Comparison of ENCODE assay signal across 24 cellular contexts in genomic region chr14:45140661-45141187, GRCh38. TPM values are rescaled to one million over a fixed set of nuclear protein-coding genes. Genes with fewer than 3 reads are reported as not detected.
DNase-seq lines count a peak whose midpoint lies in the region; ATAC-seq, FAIRE-seq and TF ChIP-seq lines count a peak whose summit lies in the region.
"Had no signal": no experiment of that assay in that cellular context is flagged by ENCODE, and none has a peak within 500 bp of the region (broad histone marks: within the 10 kb centered on the region; RNA-seq: fewer than 3 reads in every experiment).

No MANE protein-coding gene starts in this region.

- H3K36me3 ChIP-seq in bronchial epithelial cell (ENCODE audit: control insufficient read depth, insufficient read depth, low read length) (no peaks in the 10 kb centered on the region), SJCRH30 (0 out of 2 replicates have a peak, but pooled peaks cover 3% of the 10 kb centered on the region), colonic mucosa (no peaks in the 10 kb centered on the region)

- peaks cover 2% of the 10 kb centered on the region for H3K23me2 ChIP-seq in H9 (ENCODE audit: insufficient read length, low read depth, low read length, poor library complexity, severe bottlenecking)

- H3K4me1 ChIP-seq in A549: peaks cover 15% of the 10 kb centered on the region; the same call in 2 of the 3 replicates
- H3K4me1 ChIP-seq in H9 (ENCODE audit: insufficient read depth, low read length): no peaks in the 10 kb centered on the region
- no peaks in the 10 kb centered on the region; the same call in 1 of the 2 replicates for H3K4me1 ChIP-seq in SJCRH30
- H3K4me1 ChIP-seq in colonic mucosa: peaks cover 10% of the 10 kb centered on the region

- H3K4ac ChIP-seq in H9 (ENCODE audit: low read depth, low read length): no peak overlapping the region

- H3K9ac ChIP-seq in H9 (ENCODE audit: extremely low read depth, insufficient read length, low read length) (no peak overlapping the region), colonic mucosa (ENCODE audit: low read depth in 2 of 2, low read length in 2 of 2) (no peak overlapping the region)
- H3K9ac ChIP-seq: KMS-11 had no signal

- no peak for TF ChIP-seq CTCF in A549 (IDR thresholded peaks at IDR 0.05)
- TF ChIP-seq CTCF in H9 (conservative IDR thresholded peaks at IDR 0.05): no peak
- TF ChIP-seq CTCF in bronchial epithelial cell (IDR thresholded peaks at IDR 0.05; ENCODE audit: insufficient read depth, low read length, severe bottlenecking): no peak
- no peak for TF ChIP-seq CTCF in GM10248 (IDR thresholded peaks at IDR 0.05; ENCODE audit: control extremely low read depth, extremely low read depth, low read depth, missing control alignments)
- TF ChIP-seq CTCF in colonic mucosa (IDR thresholded peaks at IDR 0.05): no peak

- WGBS in A549 (ENCODE audit: missing lambda C conversion rate): 91% methylated on average over 6 of the region's 6 CpGs
- WGBS in H9 (ENCODE audit: extremely low coverage, insufficient read length, low lambda C conversion rate): no CpG with 5 or more reads among the region's 6 CpGs

- POLR2A ChIA-PET in A549 (lab: Yijun Ruan, JAX) (no interaction called here), GM10248 (lab: Yijun Ruan, JAX) (interaction anchor here (0.5 kb wide), 1 partner anchor 244 kb away, joined by 7 read pairs; a partner anchor contains a TSS)

- H3K27me3 ChIP-seq in H9 (ENCODE audit: insufficient read depth, low read length) (no peaks in the 10 kb centered on the region), bronchial epithelial cell (ENCODE audit: control insufficient read depth, insufficient read depth, low read length) (no peaks in the 10 kb centered on the region), SJCRH30 (no peaks in the 10 kb centered on the region), colonic mucosa (no peaks in the 10 kb centered on the region)

- no peak overlapping the region for H4K91ac ChIP-seq in H9 (ENCODE audit: insufficient read length, low read depth, low read length)

- FAIRE-seq in A549 (lab: Jason Lieb, UNC): no peak
- no peak for FAIRE-seq in bronchial epithelial cell (lab: Jason Lieb, UNC)
- FAIRE-seq: A204.1, GM12892 had no signal

- no peak overlapping the region for H4K5ac ChIP-seq in H9 (ENCODE audit: insufficient read length, low read depth, low read length)

- no peak for TF ChIP-seq POLR2A in A549 (IDR thresholded peaks at IDR 0.05; ENCODE audit: low read length)

- no peak overlapping the region for H2BK12ac ChIP-seq in H9 (ENCODE audit: insufficient read length, low read depth, low read length)

- no peaks in the 10 kb centered on the region for H3K27me3 Mint-ChIP-seq in H9 (ENCODE audit: low read depth)
- H3K27me3 Mint-ChIP-seq: CD4-positive, CD25-positive, alpha-beta regulatory T cell; T-helper 17 cell had no signal

- intact Hi-C loops in colonic mucosa (cut with DNase I): no loop called here

- H3K4me3 Mint-ChIP-seq in H9: no peak overlapping the region
- H3K4me3 Mint-ChIP-seq: T-helper 17 cell had no signal

- ATAC-seq in A549: peak; percentile 60 to 69; a peak in 4 of 6 replicates
- ATAC-seq: T-helper 17 cell had no signal

- H3K4me3 ChIP-seq in A549: no peak overlapping the region
- H3K4me3 ChIP-seq in bronchial epithelial cell (ENCODE audit: low read depth, low read length): no peak overlapping the region
- H3K4me3 ChIP-seq in SJCRH30: no peak overlapping the region
- no peak overlapping the region for H3K4me3 ChIP-seq in colonic mucosa
- H3K4me3 ChIP-seq: HAP-1 had no signal

- CTCF ChIA-PET in A549 (lab: Yijun Ruan, JAX): no interaction called here
- CTCF ChIA-PET in GM10248 (lab: Yijun Ruan, JAX): interaction anchor here (1.0 to 1.1 kb wide), 2 partner anchors 13 to 26 kb away, joined by 3 read pairs; no protein-coding TSS in a partner anchor

- peaks cover 13 to 15% of the 10 kb centered on the region in 2 experiments for H3K4me1 Mint-ChIP-seq in H9

- H3K14ac ChIP-seq in H9 (ENCODE audit: insufficient read depth, low read length): no peak overlapping the region

- H3K9me3 ChIP-seq in A549 (no peaks in the 10 kb centered on the region), H9 (ENCODE audit: control insufficient read depth, low read depth, low read length) (no peaks in the 10 kb centered on the region), SJCRH30 (replicated peaks) (no peaks in the 10 kb centered on the region), colonic mucosa (no peaks in the 10 kb centered on the region)
- H3K9me3 ChIP-seq: HAP-1 had no signal

- H3K9me3 Mint-ChIP-seq in H9: no peaks in the 10 kb centered on the region
- H3K9me3 Mint-ChIP-seq: CD4-positive, CD25-positive, alpha-beta regulatory T cell had no signal

- H3K79me1 ChIP-seq in H9 (ENCODE audit: insufficient read depth, low read depth, low read length, poor library complexity, severe bottlenecking): peaks cover 3% of the 10 kb centered on the region

- no peaks in the 10 kb centered on the region for H4K20me1 ChIP-seq in H9 (ENCODE audit: control insufficient read depth, insufficient read depth, insufficient read length)

- H3K27ac ChIP-seq in A549: no peak overlapping the region
- H3K27ac ChIP-seq in H9 (ENCODE audit: insufficient read length, low read depth, low read length): no peak overlapping the region
- H3K27ac ChIP-seq in SJCRH30: no peak overlapping the region
- no peak overlapping the region for H3K27ac ChIP-seq in colonic mucosa
- H3K27ac ChIP-seq: HL-60, KMS-11 had no signal

- peaks cover 12 to 14% (median 14%) of the 10 kb centered on the region in 3 experiments for H3K36me3 Mint-ChIP-seq in H9 (ENCODE audit: insufficient read depth in 1 of 3, low read depth in 3 of 3)

- no peak overlapping the region for H2BK120ac ChIP-seq in H9 (ENCODE audit: low read depth, low read length, poor library complexity, severe bottlenecking)

- H3K18ac ChIP-seq in H9 (ENCODE audit: insufficient read length, low read depth, low read length): no peak overlapping the region

- no peak overlapping the region for H2BK20ac ChIP-seq in H9 (ENCODE audit: low read depth, low read length, poor library complexity, severe bottlenecking)

- no peak for TF ChIP-seq RAD21 in A549 (conservative IDR thresholded peaks at IDR 0.05 in 1 of 2, IDR thresholded peaks at IDR 0.05 in 1 of 2)

- H3K23ac ChIP-seq in H9 (ENCODE audit: insufficient read length, low read depth, low read length): no peak overlapping the region

- peaks cover 9% of the 10 kb centered on the region; the same call in 1 of the 2 replicates for H3K79me2 ChIP-seq in H9 (ENCODE audit: insufficient read depth, low read length)

- H3K27ac Mint-ChIP-seq in H9: peak overlapping the region in 1 of 3 experiments; percentile 68; a peak in 3 of 7 replicates
- H3K27ac Mint-ChIP-seq: CD4-positive, CD25-positive, alpha-beta regulatory T cell; T-helper 17 cell had no signal

- H3T11ph ChIP-seq in H9 (ENCODE audit: low read length): no peak overlapping the region

- H2AFZ ChIP-seq in H9 (ENCODE audit: low read length): no peak overlapping the region

- H3K4me2 ChIP-seq in A549 (no peak overlapping the region), H9 (ENCODE audit: insufficient read depth, insufficient read length, low read length) (no peak overlapping the region)
- H3K4me2 ChIP-seq: KMS-11 had no signal

- no peak overlapping the region for H3K56ac ChIP-seq in H9 (ENCODE audit: insufficient read length, low read depth, low read length)

- DNase-seq in A549 (ENCODE audit: low read depth in 1 of 2, low spot score in 1 of 2) (peak in 1 of 2 experiments; percentile 15), H9 (peak; percentile 42), RKO (ENCODE audit: low spot score) (peak; percentile 47), bronchial epithelial cell (ENCODE audit: low read depth) (peak; percentile 51), GM10248 (ENCODE audit: extremely low spot score) (no peak), NCI-H446 treated with DMSO at 0.1 percent for 48 hours (lab: John Stamatoyannopoulos, UW) (no peak), SJCRH30 (no peak), colonic mucosa (no peak)
- DNase-seq: CD4-positive, CD25-positive, alpha-beta regulatory T cell; DMS79 treated with DMSO at 0.1 percent for 48 hours; MM.1S; NCI-H1092; NCI-H2029 treated with DMSO at 0.1 percent for 48 hours; NCI-H345; NCI-H524 treated with DMSO at 0.1 percent for 48 hours; NCI-H82; RPMI8226; SIG-M5; T-helper 17 cell had no signal

- no peak overlapping the region for H2BK15ac ChIP-seq in H9 (ENCODE audit: low read depth, low read length)

- H4K8ac ChIP-seq in H9 (replicated peaks; ENCODE audit: insufficient read length, low read depth, low read length): no peak overlapping the region

- no peak overlapping the region for H2AK5ac ChIP-seq in H9 (ENCODE audit: insufficient read length, low read length)

- no peak overlapping the region for H2BK5ac ChIP-seq in H9 (ENCODE audit: insufficient read length, low read length)

- no peak for TF ChIP-seq EP300 in A549 (IDR thresholded peaks at IDR 0.05)

RNA-seq across cellular contexts. Expression of gene FANCM, which starts 5.0 kb away (rescaled TPM):
- polyA plus RNA-seq in A549 (2011; rRNA removed) (5.7 and 8.8 TPM in 2 replicates), A549 (2017; fragmentation: RNase III; extraction: RNeasy Plus Mini Kit Qiagen cat#74134 plus additional on column Dnase treatment) (5.7 to 7.0 TPM (median 6.1 TPM) in 3 replicates)
- 2.1 TPM in 2 replicates for polyA plus RNA-seq in A549 (2012; cell fraction: cytosol; rRNA removed)
- polyA plus RNA-seq in A549 (2012; cell fraction: nucleus; rRNA removed): 3.0 and 4.2 TPM in 2 replicates
- 11.6 and 12.3 TPM in 2 replicates for polyA minus RNA-seq in A549 (2011; rRNA and poly(A)+ RNA removed)
- total RNA-seq in H9 (2021) (9.1 and 11.9 TPM in 2 replicates), bronchial epithelial cell (2.3 and 2.9 TPM in 2 replicates), colonic mucosa (1 to 10 TPM; 4.7 to 8.8 TPM)
- total RNA-seq in SJCRH30 (2014; rRNA removed; shearing (Covaris generic)): 14.9 and 17.4 TPM in 2 replicates

RNA-seq across cellular contexts. Expression of gene FKBP3, which starts 6.4 kb away (rescaled TPM):
- polyA plus RNA-seq in A549 (2011; rRNA removed): 106 and 202 TPM in 2 replicates
- 39.9 and 52.1 TPM in 2 replicates for polyA plus RNA-seq in A549 (2012; cell fraction: cytosol; rRNA removed)
- 11.7 and 17.5 TPM in 2 replicates for polyA plus RNA-seq in A549 (2012; cell fraction: nucleus; rRNA removed)
- 155 to 159 TPM (median 158 TPM) in 3 replicates for polyA plus RNA-seq in A549 (2017; fragmentation: RNase III; extraction: RNeasy Plus Mini Kit Qiagen cat#74134 plus additional on column Dnase treatment)
- 7.6 and 9.9 TPM in 2 replicates for polyA minus RNA-seq in A549 (2011; rRNA and poly(A)+ RNA removed)
- total RNA-seq in H9 (2021): 154 and 157 TPM in 2 replicates
- total RNA-seq in bronchial epithelial cell: 14.0 and 27.9 TPM in 2 replicates
- total RNA-seq in SJCRH30 (2014; rRNA removed; shearing (Covaris generic)): 104 and 120 TPM in 2 replicates
- 10 to 100 TPM; 44.6 to 58.8 TPM for total RNA-seq in colonic mucosa

RNA-seq across cellular contexts. Expression of gene PRPF39, which starts 56.8 kb away (rescaled TPM):
- polyA plus RNA-seq in A549 (2011; rRNA removed) (47.3 and 57.5 TPM in 2 replicates), A549 (2017; fragmentation: RNase III; extraction: RNeasy Plus Mini Kit Qiagen cat#74134 plus additional on column Dnase treatment) (24.4 to 25.5 TPM (median 24.5 TPM) in 3 replicates)
- 11.9 and 12.0 TPM in 2 replicates for polyA plus RNA-seq in A549 (2012; cell fraction: cytosol; rRNA removed)
- polyA plus RNA-seq in A549 (2012; cell fraction: nucleus; rRNA removed): 33.5 and 34.5 TPM in 2 replicates
- polyA minus RNA-seq in A549 (2011; rRNA and poly(A)+ RNA removed): 37.6 and 60.2 TPM in 2 replicates
- total RNA-seq in H9 (2021) (57.2 and 59.8 TPM in 2 replicates), bronchial epithelial cell (23.4 and 26.9 TPM in 2 replicates), colonic mucosa (10 to 100 TPM; 22.3 to 33.4 TPM)
- 47.1 and 57.0 TPM in 2 replicates for total RNA-seq in SJCRH30 (2014; rRNA removed; shearing (Covaris generic))

Comparison
In these comparisons a context has a peak if more than half of its experiments do, and no peak if none do; other contexts are left out.
1. DNase-seq: peak in H9 (single experiment), RKO (single experiment) and bronchial epithelial cell (single experiment); none in GM10248 (single experiment), NCI-H446 treated with DMSO at 0.1 percent for 48 hours (single experiment), SJCRH30 (0 of 2) and colonic mucosa (single experiment).